1 cellular context compared by ENCODE assay signal in the genomic region with DNA sequence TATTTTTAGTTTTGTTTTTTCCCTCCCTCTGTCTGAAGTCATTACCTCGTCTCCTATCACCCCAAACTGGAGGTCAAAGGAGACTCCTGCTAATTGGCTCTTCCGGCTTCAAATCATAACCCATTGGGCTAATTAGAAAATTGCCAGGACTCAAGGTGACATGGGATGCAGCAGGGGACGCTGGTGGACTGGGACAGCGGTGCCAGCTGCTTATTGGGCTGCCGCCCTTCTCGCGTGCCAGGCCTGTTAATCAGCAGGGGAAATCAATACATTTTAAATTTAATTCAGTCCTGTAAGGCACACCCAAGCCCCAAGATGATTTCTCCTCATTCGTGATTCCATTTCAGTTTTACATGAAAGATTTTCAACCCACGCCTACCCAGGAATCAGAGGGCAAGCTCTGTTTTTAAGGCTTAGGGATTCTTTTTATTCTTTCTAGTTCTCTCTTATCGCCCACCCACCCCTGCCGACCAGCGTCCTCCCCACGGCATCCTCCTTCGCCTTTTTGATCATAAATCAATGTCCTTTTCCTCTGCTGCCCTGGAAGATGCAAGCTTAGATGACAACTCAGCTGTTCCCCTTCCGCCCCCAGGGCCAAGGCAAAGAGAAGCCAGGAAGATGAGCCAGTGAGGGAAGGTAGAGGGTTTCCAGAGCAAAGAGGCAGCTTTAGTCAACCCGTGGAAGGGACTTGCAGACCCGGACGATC.
TF ChIP-seq lines count a peak whose summit lies in the region.

No MANE protein-coding gene starts in this region.

TF ChIP-seq in K562, 482 proteins besides CTCF, POLR2A, EP300 and RAD21 (continued from another document):
- TF ChIP-seq PBX2 (CRISPR knock-in tag; IDR thresholded peaks at IDR 0.05; ENCODE audit: low read depth) (no peak), PBX2 (tag; conservative IDR thresholded peaks at IDR 0.05; ENCODE audit: low read depth) (0 out of 2 replicates have a peak, but pooled peaks have one; percentile 26), NCOR1 (IDR thresholded peaks at IDR 0.05) (0 out of 2 replicates have a peak, but pooled peaks have one; percentile 0), ZNF639 (CRISPR knock-in tag; conservative IDR thresholded peaks at IDR 0.05 in 1 of 2, IDR thresholded peaks at IDR 0.05 in 1 of 2) (no peak), MED1 (CRISPR knock-in tag; IDR thresholded peaks at IDR 0.05; ENCODE audit: borderline replicate concordance) (no peak), NFXL1 (CRISPR knock-in tag; IDR thresholded peaks at IDR 0.05) (no peak), MITF (IDR thresholded peaks at IDR 0.05) (no peak), MEIS2 (IDR thresholded peaks at IDR 0.05; ENCODE audit: partially characterized antibody) (peak; percentile 47)
- TF ChIP-seq, protein P1, sequence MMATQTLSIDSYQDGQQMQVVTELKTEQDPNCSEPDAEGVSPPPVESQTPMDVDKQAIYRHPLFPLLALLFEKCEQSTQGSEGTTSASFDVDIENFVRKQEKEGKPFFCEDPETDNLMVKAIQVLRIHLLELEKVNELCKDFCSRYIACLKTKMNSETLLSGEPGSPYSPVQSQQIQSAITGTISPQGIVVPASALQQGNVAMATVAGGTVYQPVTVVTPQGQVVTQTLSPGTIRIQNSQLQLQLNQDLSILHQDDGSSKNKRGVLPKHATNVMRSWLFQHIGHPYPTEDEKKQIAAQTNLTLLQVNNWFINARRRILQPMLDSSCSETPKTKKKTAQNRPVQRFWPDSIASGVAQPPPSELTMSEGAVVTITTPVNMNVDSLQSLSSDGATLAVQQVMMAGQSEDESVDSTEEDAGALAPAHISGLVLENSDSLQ (IDR thresholded peaks at IDR 0.05) = 0 out of 2 replicates have a peak, but pooled peaks have one; percentile 15
TF ChIP-seq in K562: peak in this region for 4.
